In the genomic region with DNA sequence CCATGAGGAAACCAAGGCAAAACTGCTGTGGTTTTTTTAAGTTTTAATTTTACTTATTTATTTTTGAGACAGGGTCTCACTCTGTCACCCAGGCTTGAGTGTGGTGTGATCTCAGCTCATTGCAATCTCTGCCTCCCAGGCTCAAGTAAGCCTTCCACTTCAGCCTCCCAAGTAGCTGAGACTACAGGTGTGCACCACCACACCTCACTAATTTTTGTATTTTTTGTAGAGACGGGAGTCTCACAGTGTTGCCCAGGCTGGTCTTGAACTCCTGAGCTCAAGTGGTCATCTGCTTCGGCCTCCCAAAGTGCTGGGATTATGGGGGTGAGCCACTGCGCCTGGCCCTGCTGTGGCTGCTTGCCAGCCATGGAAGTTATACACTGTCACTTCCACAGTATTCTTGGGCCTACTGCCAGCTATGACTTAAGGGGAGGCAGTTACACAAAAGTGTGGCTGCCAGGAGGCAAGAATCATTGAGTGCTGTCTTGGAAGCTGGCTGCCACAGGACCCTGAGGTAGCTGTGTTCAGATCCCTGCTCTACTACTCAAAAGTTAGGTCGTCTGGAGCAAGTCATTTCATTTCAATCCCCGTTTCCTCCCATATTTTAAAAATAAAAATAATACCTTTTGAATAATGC, we compare ENCODE assay signal across 2 cellular contexts.
TF ChIP-seq lines count a peak whose summit lies in the region.

No MANE protein-coding gene starts in this region.

TF ChIP-seq in IMR-90, 13 proteins besides CTCF, POLR2A, EP300 and RAD21:
- TF ChIP-seq CHD1 (IDR thresholded peaks at IDR 0.05; ENCODE audit: low read depth, low read length) (no peak), CEBPB (IDR thresholded peaks at IDR 0.05; ENCODE audit: low read depth, low read length) (peak; percentile 61), RCOR1 (IDR thresholded peaks at IDR 0.05; ENCODE audit: insufficient replicate concordance, low read length) (peak; percentile 37)
- TF ChIP-seq, protein P1, sequence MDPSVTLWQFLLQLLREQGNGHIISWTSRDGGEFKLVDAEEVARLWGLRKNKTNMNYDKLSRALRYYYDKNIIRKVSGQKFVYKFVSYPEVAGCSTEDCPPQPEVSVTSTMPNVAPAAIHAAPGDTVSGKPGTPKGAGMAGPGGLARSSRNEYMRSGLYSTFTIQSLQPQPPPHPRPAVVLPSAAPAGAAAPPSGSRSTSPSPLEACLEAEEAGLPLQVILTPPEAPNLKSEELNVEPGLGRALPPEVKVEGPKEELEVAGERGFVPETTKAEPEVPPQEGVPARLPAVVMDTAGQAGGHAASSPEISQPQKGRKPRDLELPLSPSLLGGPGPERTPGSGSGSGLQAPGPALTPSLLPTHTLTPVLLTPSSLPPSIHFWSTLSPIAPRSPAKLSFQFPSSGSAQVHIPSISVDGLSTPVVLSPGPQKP (IDR thresholded peaks at IDR 0.05; ENCODE audit: borderline replicate concordance, low read depth, low read length): no peak
TF ChIP-seq in IMR-90: peak in this region for 2.

TF ChIP-seq in HepG2, 621 proteins besides CTCF, POLR2A, EP300 and RAD21:
- TF ChIP-seq ZNF460 (CRISPR knock-in tag; IDR thresholded peaks at IDR 0.05; ENCODE audit: borderline replicate concordance) (peak; percentile 76; the same call in 1 of the 2 replicates), RBM22 (optimal IDR thresholded peaks at IDR 0.05; ENCODE audit: low read length) (peak; percentile 44)
- TF ChIP-seq, protein P2, sequence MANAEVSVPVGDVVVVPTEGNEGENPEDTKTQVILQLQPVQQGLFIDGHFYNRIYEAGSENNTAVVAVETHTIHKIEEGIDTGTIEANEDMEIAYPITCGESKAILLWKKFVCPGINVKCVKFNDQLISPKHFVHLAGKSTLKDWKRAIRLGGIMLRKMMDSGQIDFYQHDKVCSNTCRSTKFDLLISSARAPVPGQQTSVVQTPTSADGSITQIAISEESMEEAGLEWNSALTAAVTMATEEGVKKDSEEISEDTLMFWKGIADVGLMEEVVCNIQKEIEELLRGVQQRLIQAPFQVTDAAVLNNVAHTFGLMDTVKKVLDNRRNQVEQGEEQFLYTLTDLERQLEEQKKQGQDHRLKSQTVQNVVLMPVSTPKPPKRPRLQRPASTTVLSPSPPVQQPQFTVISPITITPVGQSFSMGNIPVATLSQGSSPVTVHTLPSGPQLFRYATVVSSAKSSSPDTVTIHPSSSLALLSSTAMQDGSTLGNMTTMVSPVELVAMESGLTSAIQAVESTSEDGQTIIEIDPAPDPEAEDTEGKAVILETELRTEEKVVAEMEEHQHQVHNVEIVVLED (CRISPR knock-in tag; IDR thresholded peaks at IDR 0.05; ENCODE audit: borderline replicate concordance): no peak
